Comparison of ENCODE assay signal across 7 cellular contexts in the genomic region with DNA sequence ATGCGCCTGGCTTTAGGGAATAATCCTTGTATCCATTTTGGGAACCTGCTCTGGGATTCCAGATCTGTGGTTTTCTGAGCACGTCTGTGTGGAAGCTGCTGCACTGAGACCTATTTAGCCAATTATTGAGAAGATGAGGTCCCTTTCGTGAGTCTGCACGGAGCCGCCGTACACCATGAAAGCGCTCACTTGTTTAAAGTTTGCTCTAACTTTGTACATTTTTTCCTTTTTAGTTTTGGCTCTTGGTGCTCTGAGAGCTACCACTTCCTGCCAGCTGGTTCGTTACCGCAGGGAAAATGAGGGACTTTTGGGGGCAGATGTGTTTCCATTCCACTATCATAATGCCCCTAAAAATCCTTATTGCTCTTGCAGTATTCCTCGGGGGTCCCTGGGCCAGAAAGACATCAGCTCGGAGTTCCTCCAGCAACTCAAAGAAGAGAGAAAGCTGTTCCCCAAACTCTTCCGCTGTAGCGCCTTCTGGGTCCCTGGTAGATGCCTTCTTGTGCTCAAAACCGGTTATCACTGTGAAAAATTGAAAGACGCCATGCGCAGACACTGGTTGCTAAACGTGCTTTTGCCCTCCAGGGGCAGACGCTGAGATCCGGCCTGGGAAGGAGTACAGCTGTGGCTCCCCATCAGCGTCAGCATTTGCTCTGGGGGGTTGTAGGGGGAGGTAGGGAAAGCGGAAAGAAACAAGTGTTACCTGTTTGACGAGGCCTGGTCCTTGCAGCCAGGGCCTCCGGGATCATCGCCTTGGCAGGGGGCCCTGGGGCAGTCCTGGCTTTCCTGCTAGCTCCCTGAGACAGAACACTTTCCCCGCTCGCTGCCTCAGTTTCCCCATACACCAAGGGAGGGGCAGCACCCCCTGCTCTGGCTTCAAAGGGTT.
DNase-seq lines count a peak whose midpoint lies in the region; ATAC-seq and TF ChIP-seq lines count a peak whose summit lies in the region.

No MANE protein-coding gene starts in this region.

- H3K4me1 Mint-ChIP-seq in stimulated activated naive B cell treated with anti-CD40 and anti-IgM and Interleukin-4, amounts not matched to agents 10 μg/mL and 1 μg/mL and 100 μg/mL, for 72 hours, result peaks cover 26 to 33% of the 10 kb centered on the region in 2 donors

- H3K4me3 Mint-ChIP-seq in stimulated activated naive B cell treated with anti-CD40 and anti-IgM and Interleukin-4, amounts not matched to agents 10 μg/mL and 1 μg/mL and 100 μg/mL, for 72 hours, result peak overlapping the region; percentile 75 to 80

- H3K27me3 Mint-ChIP-seq in stimulated activated naive B cell treated with anti-CD40 and anti-IgM and Interleukin-4, amounts not matched to agents 10 μg/mL and 1 μg/mL and 100 μg/mL, for 72 hours, result peaks cover 17 to 51% of the 10 kb centered on the region in 2 donors

- H3K27ac ChIP-seq in RWPE1, result peak overlapping the region; percentile 62

- no peaks in the 10 kb centered on the region for H3K36me3 Mint-ChIP-seq in stimulated activated naive B cell treated with anti-CD40 and anti-IgM and Interleukin-4, amounts not matched to agents 10 μg/mL and 1 μg/mL and 100 μg/mL, for 72 hours

- CTCF ChIA-PET in RWPE1 (lab: Yijun Ruan, JAX), result interaction anchor here (0.5 to 2.7 kb wide), 4 partner anchors 9 to 298 kb away, joined by 3 to 10 read pairs (median 3); no protein-coding TSS in a partner anchor

- no peak for TF ChIP-seq CTCF in RWPE1 (conservative IDR thresholded peaks at IDR 0.05; ENCODE audit: low read depth)

- POLR2A ChIA-PET in RWPE1 (lab: Yijun Ruan, JAX; ENCODE audit: low non-redundant PET), result no interaction called here

- peak overlapping the region; percentile 84 for H3K27ac Mint-ChIP-seq in stimulated activated naive B cell treated with anti-CD40 and anti-IgM and Interleukin-4, amounts not matched to agents 10 μg/mL and 1 μg/mL and 100 μg/mL, for 72 hours

- H3K9me3 Mint-ChIP-seq in stimulated activated naive B cell treated with anti-CD40 and anti-IgM and Interleukin-4, amounts not matched to agents 10 μg/mL and 1 μg/mL and 100 μg/mL, for 72 hours, result no peaks in the 10 kb centered on the region

- ATAC-seq in esophagus mucosa (peak; percentile 85), HG03025 (IDR thresholded peaks at IDR 0.05; ENCODE audit: low FRiP score, unreplicated experiment) (no peak)
- peak; percentile 55 to 58 for ATAC-seq in stimulated activated naive B cell treated with anti-CD40 and anti-IgM and Interleukin-4, amounts not matched to agents 10 μg/mL and 1 μg/mL and 100 μg/mL, for 72 hours (replicated peaks)

- DNase-seq in GM19238 (ENCODE audit: insufficient read length, low spot score) (peak; percentile 26), RWPE1 (ENCODE audit: low spot score) (peak; percentile 77), NCI-H446 treated with DMSO at 0.1 percent for 48 hours (lab: John Stamatoyannopoulos, UW) (no peak), 8988T (no peak)
- DNase-seq in stimulated activated naive B cell treated with anti-CD40 and anti-IgM and Interleukin-4, amounts not matched to agents 10 μg/mL and 1 μg/mL and 100 μg/mL, for 72 hours, result no peak

Comparison
In these comparisons a context has a peak if more than half of its experiments do, and no peak if none do; other contexts are left out.
1. DNase-seq: peak in GM19238 (single experiment) and RWPE1 (single experiment); none in stimulated activated naive B cell treated with anti-CD40 and anti-IgM and Interleukin-4, amounts not matched to agents 10 μg/mL and 1 μg/mL and 100 μg/mL, for 72 hours (single experiment), NCI-H446 treated with DMSO at 0.1 percent for 48 hours (single experiment) and 8988T (single experiment).